Comparison of ENCODE assay signal across 9 cellular contexts in genomic region chr1:228393268-228393699, GRCh38. TPM values are rescaled to one million over a fixed set of nuclear protein-coding genes. Genes with fewer than 3 reads are reported as not detected.
DNase-seq lines count a peak whose midpoint lies in the region; ATAC-seq, FAIRE-seq and TF ChIP-seq lines count a peak whose summit lies in the region.
"Had no signal": no experiment of that assay in that cellular context is flagged by ENCODE, and none has a peak within 500 bp of the region (broad histone marks: within the 10 kb centered on the region; RNA-seq: fewer than 3 reads in every experiment).

No MANE protein-coding gene starts in this region.

- 42 to 61% (median 53%) methylated on average over 8 of the region's 8 CpGs for WGBS in adrenal gland, 4 donors

- dilution Hi-C loops in keratinocyte (cut with MboI; ENCODE audit: extremely low pct_ligation_motif_present, low sequenced_read_pairs): no loop called here

- peaks cover 0 to 40% of the 10 kb centered on the region in 2 donors for H3K36me3 ChIP-seq in adrenal gland (replicated peaks in 1 of 2)
- peaks cover 21 to 23% of the 10 kb centered on the region in 2 experiments for H3K36me3 ChIP-seq in keratinocyte (ENCODE audit: control insufficient read depth in 2 of 2, extremely low read depth in 1 of 2, insufficient read depth in 2 of 2, low read length in 2 of 2)

- peak; percentile 67 for TF ChIP-seq CTCF in 22Rv1 (IDR thresholded peaks at IDR 0.05)
- peak; percentile 38 to 66 (median 56) for TF ChIP-seq CTCF in adrenal gland (IDR thresholded peaks at IDR 0.05)
- TF ChIP-seq CTCF in keratinocyte (optimal IDR thresholded peaks at IDR 0.05 in 1 of 3, IDR thresholded peaks at IDR 0.05 in 1 of 3, conservative IDR thresholded peaks at IDR 0.05 in 1 of 3; ENCODE audit: extremely low read depth in 1 of 3, insufficient read depth in 2 of 3, low read length in 3 of 3): peak; percentile 44 to 63 (median 50)

- FAIRE-seq in keratinocyte (lab: Jason Lieb, UNC): no peak

- H3K27me3 ChIP-seq in adrenal gland (no peaks in the 10 kb centered on the region), keratinocyte (ENCODE audit: control insufficient read depth, extremely low read depth, insufficient read depth, low read length) (no peaks in the 10 kb centered on the region)

- TF ChIP-seq POLR2A in adrenal gland (IDR thresholded peaks at IDR 0.05): no peak

- intact Hi-C loops in adrenal gland (cut with DNase I): no loop called here

- H3K4me3 ChIP-seq in adrenal gland: no peak overlapping the region
- no peak overlapping the region for H3K4me3 ChIP-seq in keratinocyte (ENCODE audit: control insufficient read depth in 2 of 3, extremely low read depth in 1 of 3, insufficient read depth in 2 of 3, low read depth in 1 of 3, low read length in 3 of 3)
- H3K4me3 ChIP-seq: skin epidermis had no signal

- no peaks in the 10 kb centered on the region for H3K9me1 ChIP-seq in keratinocyte (ENCODE audit: control insufficient read depth, extremely low read depth, insufficient read depth, low read length)

- no peak overlapping the region for H3K9ac ChIP-seq in keratinocyte (ENCODE audit: control insufficient read depth, extremely low read depth, insufficient read depth, low read length)

- peaks cover 0 to 3% of the 10 kb centered on the region in 2 donors for H3K4me1 ChIP-seq in adrenal gland (replicated peaks in 1 of 2)
- peaks cover 7% of the 10 kb centered on the region for H3K4me1 ChIP-seq in keratinocyte (ENCODE audit: control insufficient read depth, extremely low read depth, insufficient read depth, low read length)

- H3K27ac ChIP-seq in 22Rv1 (peak overlapping the region; percentile 29; the same call in 1 of the 2 replicates), adrenal gland (peak overlapping the region in 2 of 5 donors; percentile 35 to 37), keratinocyte (ENCODE audit: control insufficient read depth, insufficient read depth, low read length) (no peak overlapping the region)

- peak; percentile 59 for DNase-seq in GOT3 (lab: John Stamatoyannopoulos, UW)
- DNase-seq in adrenal gland: peak in 6 of 7 donors; percentile 66 to 79 (median 72)
- DNase-seq in keratinocyte (ENCODE audit: low read depth, low spot score): no peak
- no peak for DNase-seq in occipital lobe (lab: John Stamatoyannopoulos, UW)

- no peaks in the 10 kb centered on the region for H3K9me3 ChIP-seq in adrenal gland (replicated peaks in 1 of 3)
- H3K9me3 ChIP-seq in keratinocyte (ENCODE audit: control insufficient read depth, low read depth, low read length): no peaks in the 10 kb centered on the region

- H3K4me2 ChIP-seq in keratinocyte (ENCODE audit: control insufficient read depth, extremely low read depth, insufficient read depth, low read depth, low read length): no peak overlapping the region

- H3K79me2 ChIP-seq in keratinocyte (ENCODE audit: control insufficient read depth, insufficient read depth, low read length): no peaks in the 10 kb centered on the region

- ATAC-seq in HG03520 (IDR thresholded peaks at IDR 0.05; ENCODE audit: unreplicated experiment) (no peak), GM18868 (IDR thresholded peaks at IDR 0.05; ENCODE audit: unreplicated experiment) (no peak), HG03280 (IDR thresholded peaks at IDR 0.05; ENCODE audit: unreplicated experiment) (no peak)

- H2AFZ ChIP-seq in keratinocyte (ENCODE audit: control insufficient read depth, low read length): no peak overlapping the region

- H4K20me1 ChIP-seq in keratinocyte (ENCODE audit: control insufficient read depth, extremely low read depth, insufficient read depth, low read length): peaks cover 7% of the 10 kb centered on the region

RNA-seq across cellular contexts. Expression of gene TRIM11, which starts 13.4 kb away (rescaled TPM):
- total RNA-seq in adrenal gland: 10 to 100 TPM; 12.1 to 26.7 (median 19.1) TPM
- 10 to 100 TPM in 2 of 3 donors, 1 to 10 TPM in 1; 3.5 to 17.2 (median 12.8) TPM for polyA plus RNA-seq in adrenal gland
- polyA plus RNA-seq in keratinocyte: 9.9 to 14.8 TPM (median 11.8 TPM) in 3 replicates
- polyA plus RNA-seq in keratinocyte (2011; ENCODE audit: low read depth): 8.8 TPM
- polyA plus RNA-seq in keratinocyte (2011; cell fraction: cytosol; rRNA removed): 6.3 and 12.5 TPM in 2 replicates
- 32.0 and 36.2 TPM in 2 replicates for polyA plus RNA-seq in keratinocyte (2011; cell fraction: nucleus; rRNA removed)
- polyA plus RNA-seq in keratinocyte (2012; ENCODE audit: low replicate concordance): 18.7 and 19.5 TPM in 2 replicates
- polyA minus RNA-seq in keratinocyte: 11.3 to 15.6 TPM (median 11.3 TPM) in 3 replicates
- 19.2 TPM for polyA minus RNA-seq in keratinocyte (2011; cell fraction: cytosol; rRNA and poly(A)+ RNA removed)
- 16.8 and 20.7 TPM in 2 replicates for polyA minus RNA-seq in keratinocyte (2011; cell fraction: nucleus; rRNA and poly(A)+ RNA removed)
- total RNA-seq in occipital lobe: 10.9 TPM

RNA-seq across cellular contexts. Expression of gene TRIM17, which starts 23.4 kb away (rescaled TPM):
- total RNA-seq in adrenal gland (1 to 10 TPM in 3 of 8 donors, under 1 TPM in 3, not detected in 2; 0.42 to 7.4 (median 1.2) TPM), occipital lobe (0.78 TPM)
- polyA plus RNA-seq in adrenal gland (1 to 10 TPM in 1 of 3 donors, under 1 TPM in 1, not detected in 1; 0.74 to 1.8 TPM), keratinocyte (0.14 to 0.53 TPM (median 0.24 TPM) in 3 replicates)
- 1.7 TPM for polyA plus RNA-seq in keratinocyte (2011; ENCODE audit: low read depth)
- 0.13 TPM in 2 replicates for polyA plus RNA-seq in keratinocyte (2011; cell fraction: cytosol; rRNA removed)
- polyA plus RNA-seq in keratinocyte (2011; cell fraction: nucleus; rRNA removed): 2.2 and 2.3 TPM in 2 replicates
- 0.18 and 1.6 TPM in 2 replicates for polyA plus RNA-seq in keratinocyte (2012; ENCODE audit: low replicate concordance)
- polyA minus RNA-seq in keratinocyte: 0.32 to 1.4 TPM (median 0.43 TPM) in 3 replicates
- not detected for polyA minus RNA-seq in keratinocyte (2011; cell fraction: cytosol; rRNA and poly(A)+ RNA removed)
- 0.63 and 0.78 TPM in 2 replicates for polyA minus RNA-seq in keratinocyte (2011; cell fraction: nucleus; rRNA and poly(A)+ RNA removed)

Comparison
In these comparisons a context has a peak if more than half of its experiments do, and no peak if none do; other contexts are left out.
1. DNase-seq: peak in GOT3 (single experiment) and adrenal gland (6 of 7); none in keratinocyte (single experiment) and occipital lobe (single experiment).
2. Peak in every context shown above with its lines, with median percentiles within 50 percentile points of each other: CTCF ChIP-seq.